Comparison of ENCODE assay signal across 16 cellular contexts in genomic region chr3:147699175-147699838, GRCh38.
DNase-seq lines count a peak whose midpoint lies in the region; ATAC-seq and TF ChIP-seq lines count a peak whose summit lies in the region.
"Had no signal": no experiment of that assay in that cellular context is flagged by ENCODE, and none has a peak within 500 bp of the region (broad histone marks: within the 10 kb centered on the region; RNA-seq: fewer than 3 reads in every experiment).

No MANE protein-coding gene starts in this region.

- CTCF ChIA-PET in SK-N-SH (lab: Yijun Ruan, JAX): no interaction called here
- CTCF ChIA-PET in CD4-positive, alpha-beta T cell (lab: Charles Lee): no interaction called here

- no peak overlapping the region for H3K9ac ChIP-seq in SK-N-SH
- H3K9ac ChIP-seq: BLaER1 had no signal

- H3K27ac ChIP-seq in SK-N-SH (ENCODE audit: low read depth in 2 of 2, low read length in 1 of 2) (no peak overlapping the region), ascending aorta (no peak overlapping the region)
- no peak overlapping the region for H3K27ac ChIP-seq in CD4-positive, alpha-beta T cell (ENCODE audit: low read depth, low read length)
- H3K27ac ChIP-seq: BLaER1, left lung had no signal

- H3K4me2 ChIP-seq in SK-N-SH: no peak overlapping the region
- H3K4me2 ChIP-seq: BLaER1 had no signal

- H3K27me3 Mint-ChIP-seq in CD4-positive, alpha-beta T cell: no peaks in the 10 kb centered on the region
- H3K27me3 Mint-ChIP-seq: T-cell had no signal

- 8% methylated on average over 2 of the region's 2 CpGs for WGBS in SK-N-SH (ENCODE audit: low lambda C conversion rate)

- H4K20me1 ChIP-seq in SK-N-SH (ENCODE audit: insufficient read depth): no peaks in the 10 kb centered on the region
- H4K20me1 ChIP-seq: BLaER1 had no signal

- no peaks in the 10 kb centered on the region for H3K27me3 ChIP-seq in SK-N-SH (ENCODE audit: insufficient read depth)
- H3K27me3 ChIP-seq in CD4-positive, alpha-beta T cell (ENCODE audit: control insufficient read depth, insufficient read depth, low read length): no peaks in the 10 kb centered on the region
- H3K27me3 ChIP-seq in ascending aorta: no peaks in the 10 kb centered on the region
- H3K27me3 ChIP-seq: BLaER1, left lung had no signal

- no peak for ATAC-seq in CD4-positive, alpha-beta T cell (ENCODE audit: poor library complexity)
- ATAC-seq in GM19463 (IDR thresholded peaks at IDR 0.05; ENCODE audit: unreplicated experiment): no peak
- ATAC-seq: left lung, T-cell had no signal

- intact Hi-C loops in CD4-positive, alpha-beta T cell (cut with DNase I, micrococcal nuclease): no loop called here
- intact Hi-C loops in ascending aorta (cut with DNase I): no loop called here

- TF ChIP-seq CTCF in SK-N-SH (IDR thresholded peaks at IDR 0.05) (no peak), ascending aorta (IDR thresholded peaks at IDR 0.05) (no peak)
- no peak for TF ChIP-seq CTCF in CD4-positive, alpha-beta T cell (IDR thresholded peaks at IDR 0.05)

- POLR2A ChIA-PET in SK-N-SH (lab: Yijun Ruan, JAX): no interaction called here
- POLR2A ChIA-PET in CD4-positive, alpha-beta T cell (lab: Charles Lee): no interaction called here

- H3F3A ChIP-seq in SK-N-SH (replicated peaks; ENCODE audit: insufficient read depth): no peaks in the 10 kb centered on the region

- no peak overlapping the region for H3K27ac Mint-ChIP-seq in CD4-positive, alpha-beta T cell
- H3K27ac Mint-ChIP-seq: T-cell had no signal

- no peak for TF ChIP-seq RAD21 in SK-N-SH (IDR thresholded peaks at IDR 0.05; ENCODE audit: low read length)

- no peak; a peak in 1 of 4 replicates for TF ChIP-seq EP300 in SK-N-SH (IDR thresholded peaks at IDR 0.05; ENCODE audit: borderline replicate concordance in 1 of 2, low read depth in 1 of 2, low read length in 1 of 2)

- peaks cover 4% of the 10 kb centered on the region for H3K9me3 Mint-ChIP-seq in CD4-positive, alpha-beta T cell
- H3K9me3 Mint-ChIP-seq: neural crest cell had no signal

- H3K79me2 ChIP-seq in SK-N-SH (ENCODE audit: insufficient read depth): no peaks in the 10 kb centered on the region

- H3K4me3 ChIP-seq in SK-N-SH (ENCODE audit: low read depth in 2 of 2, low read length in 1 of 2) (no peak overlapping the region), ascending aorta (no peak overlapping the region)
- H3K4me3 ChIP-seq: BLaER1, left lung had no signal

- DNase-seq in AG08396 (ENCODE audit: low spot score) (peak; percentile 7), HS-5 (ENCODE audit: low read depth) (peak; percentile 82), SK-N-SH (no peak), fibroblast of the conjunctiva (ENCODE audit: low read depth) (peak; percentile 6), ascending aorta (ENCODE audit: low spot score in 2 of 2) (no peak)
- no peak for DNase-seq in CD4-positive, alpha-beta T cell
- DNase-seq in activated CD4-positive, alpha-beta T cell treated with anti-CD3 and anti-CD28 coated beads, Interleukin-2, amount 50 U/mL, for 1 hour: no peak
- DNase-seq: activated CD4-positive, alpha-beta T cell treated with anti-CD3 and anti-CD28 coated beads, Interleukin-2, amount 50 U/mL, for 48 hours; activated effector memory CD4-positive, alpha-beta T cell treated with anti-CD3 and anti-CD28 coated beads, Interleukin-2, amount 50 U/mL, for 16 hours; left lung; MM.1S; NCI-H526 treated with DMSO at 0.1 percent for 48 hours; T-cell had no signal

- peak overlapping the region; percentile 48; the same call in 1 of the 2 replicates for H2AFZ ChIP-seq in SK-N-SH (ENCODE audit: low read depth)

- no peak overlapping the region for H3K4me3 Mint-ChIP-seq in CD4-positive, alpha-beta T cell
- H3K4me3 Mint-ChIP-seq: neural crest cell, T-cell had no signal

- no peaks in the 10 kb centered on the region for H3K36me3 Mint-ChIP-seq in CD4-positive, alpha-beta T cell (ENCODE audit: low read depth)
- H3K36me3 Mint-ChIP-seq: T-cell had no signal

- no peaks in the 10 kb centered on the region for H3K9me2 ChIP-seq in SK-N-SH

- H3K4me1 ChIP-seq in SK-N-SH (ENCODE audit: control insufficient read depth in 1 of 2, insufficient read depth in 2 of 2, low read depth in 1 of 2, low read length in 1 of 2) (no peaks in the 10 kb centered on the region; a peak in 1 of 4 replicates), ascending aorta (peaks cover 0 to 4% of the 10 kb centered on the region in 2 donors)
- H3K4me1 ChIP-seq: BLaER1, left lung had no signal

- H3K4me1 Mint-ChIP-seq in CD4-positive, alpha-beta T cell (ENCODE audit: low read depth): no peaks in the 10 kb centered on the region
- H3K4me1 Mint-ChIP-seq: neural crest cell, T-cell had no signal

- H3K36me3 ChIP-seq in SK-N-SH (replicated peaks in 1 of 2; ENCODE audit: control insufficient read depth in 1 of 2, insufficient read depth in 2 of 2, low read length in 1 of 2) (no peaks in the 10 kb centered on the region), ascending aorta (no peaks in the 10 kb centered on the region)
- H3K36me3 ChIP-seq: BLaER1, left lung had no signal

- H3K9me3 ChIP-seq in SK-N-SH (no peaks in the 10 kb centered on the region), ascending aorta (no peaks in the 10 kb centered on the region)
- peaks cover 5% of the 10 kb centered on the region for H3K9me3 ChIP-seq in CD4-positive, alpha-beta T cell (ENCODE audit: control insufficient read depth, low read length)
- H3K9me3 ChIP-seq: BLaER1, left lung had no signal

TF ChIP-seq in SK-N-SH, 30 proteins besides CTCF, POLR2A, EP300 and RAD21:
- TF ChIP-seq FOSL2 (IDR thresholded peaks at IDR 0.05; ENCODE audit: borderline replicate concordance, low read depth) (peak; percentile 19; the same call in 1 of the 2 replicates), RFX5 (IDR thresholded peaks at IDR 0.05; ENCODE audit: low read length) (no peak), PBX3 (IDR thresholded peaks at IDR 0.05) (peak; percentile 30)
TF ChIP-seq in SK-N-SH: peak in this region for 2.

Comparison
In these comparisons a context has a peak if more than half of its experiments do, and no peak if none do; other contexts are left out.
1. DNase-seq: peak in AG08396 (single experiment), HS-5 (single experiment) and fibroblast of the conjunctiva (single experiment); none in SK-N-SH (single experiment), CD4-positive, alpha-beta T cell (0 of 10), activated CD4-positive, alpha-beta T cell treated with anti-CD3 and anti-CD28 coated beads, Interleukin-2, amount 50 U/mL, for 1 hour (single experiment) and ascending aorta (0 of 2).